In genomic region chr17:80782536-80783427, GRCh38 we compare ENCODE assay signal across 8 cellular contexts.
DNase-seq lines count a peak whose midpoint lies in the region; ATAC-seq, FAIRE-seq and TF ChIP-seq lines count a peak whose summit lies in the region.

No MANE protein-coding gene starts in this region.

- intact Hi-C loops in psoas muscle (cut with DNase I): no loop called here
- intact Hi-C loops in prostate gland (cut with DNase I): no loop called here

- CTCF ChIA-PET in T-cell (lab: Charles Lee): no interaction called here

- WGBS in psoas muscle, 3 donors: 56 to 71% (median 61%) methylated on average over 16 of the region's 16 CpGs
- WGBS in prostate gland: 69% methylated on average over 16 of the region's 16 CpGs

- no peak for TF ChIP-seq POLR2A in GM12892 (IDR thresholded peaks at IDR 0.05; ENCODE audit: low read depth, low read length)
- TF ChIP-seq POLR2A in prostate gland (IDR thresholded peaks at IDR 0.05): no peak

- H3K9me3 ChIP-seq in psoas muscle: no peaks in the 10 kb centered on the region
- no peaks in the 10 kb centered on the region for H3K9me3 ChIP-seq in prostate gland

- H3K4me1 Mint-ChIP-seq in T-cell (peaks cover 67 to 82% (median 72%) of the 10 kb centered on the region in 3 donors), chondrocyte (ENCODE audit: low read depth) (peaks cover 67% of the 10 kb centered on the region)

- H3K4me3 Mint-ChIP-seq in T-cell (peak overlapping the region; percentile 61 to 77 (median 76)), chondrocyte (ENCODE audit: unreplicated experiment) (peak overlapping the region; percentile 13)

- peak overlapping the region; percentile 96 to 97 for H3K27ac Mint-ChIP-seq in T-cell
- peak overlapping the region; percentile 77 for H3K27ac Mint-ChIP-seq in chondrocyte (ENCODE audit: unreplicated experiment)

- peak; percentile 70 for FAIRE-seq in GM12892 (lab: Jason Lieb, UNC)

- peak overlapping the region; percentile 70 for H3K27ac ChIP-seq in psoas muscle
- no peak overlapping the region for H3K27ac ChIP-seq in prostate gland

- H3K27me3 Mint-ChIP-seq in T-cell: no peaks in the 10 kb centered on the region
- H3K27me3 Mint-ChIP-seq in chondrocyte (ENCODE audit: low read depth): no peaks in the 10 kb centered on the region

- ATAC-seq in T-cell (replicated peaks in 1 of 4) (peak; percentile 79 to 94 (median 86)), psoas muscle (peak in 3 of 4 donors; percentile 31 to 49 (median 42)), GM19395 (IDR thresholded peaks at IDR 0.05; ENCODE audit: unreplicated experiment) (no peak), HG02973 (IDR thresholded peaks at IDR 0.05; ENCODE audit: unreplicated experiment) (no peak)

- H3K4me1 ChIP-seq in psoas muscle (peaks cover 39% of the 10 kb centered on the region), prostate gland (replicated peaks) (no peaks in the 10 kb centered on the region)

- H3K36me3 Mint-ChIP-seq in T-cell (peaks cover 17% of the 10 kb centered on the region), chondrocyte (ENCODE audit: low read depth) (peaks cover 2% of the 10 kb centered on the region)

- no peak for DNase-seq in GM12892 (ENCODE audit: insufficient read length)
- DNase-seq in T-cell: peak in 32 of 34 experiments; percentile 28 to 74 (median 53)
- no peak for DNase-seq in chondrocyte (ENCODE audit: low spot score)
- no peak for DNase-seq in psoas muscle
- DNase-seq in D341Med (ENCODE audit: low spot score): no peak
- DNase-seq in prostate gland (ENCODE audit: low spot score): no peak

- POLR2A ChIA-PET in T-cell (lab: Charles Lee): interaction anchor here in 1 of 2 donors (1.4 kb wide), 1 partner anchor 19 kb away, joined by 5 read pairs; no protein-coding TSS in a partner anchor

- H3K4me3 ChIP-seq in psoas muscle (no peak overlapping the region), prostate gland (no peak overlapping the region)

- no peaks in the 10 kb centered on the region for H3K36me3 ChIP-seq in psoas muscle (ENCODE audit: insufficient read depth in 1 of 2, low read depth in 1 of 2)
- H3K36me3 ChIP-seq in prostate gland: no peaks in the 10 kb centered on the region

- H3K9me3 Mint-ChIP-seq in T-cell: peaks cover 0 to 6% (median 0%) of the 10 kb centered on the region in 3 donors
- H3K9me3 Mint-ChIP-seq in chondrocyte (ENCODE audit: low read depth): no peaks in the 10 kb centered on the region

- no peaks in the 10 kb centered on the region for H3K27me3 ChIP-seq in psoas muscle (ENCODE audit: insufficient read depth in 3 of 3, low read length in 2 of 3)
- H3K27me3 ChIP-seq in prostate gland (replicated peaks; ENCODE audit: insufficient read depth): no peaks in the 10 kb centered on the region

- TF ChIP-seq CTCF in chondrocyte (IDR thresholded peaks at IDR 0.05): no peak
- no peak for TF ChIP-seq CTCF in psoas muscle (IDR thresholded peaks at IDR 0.05)
- no peak for TF ChIP-seq CTCF in prostate gland (IDR thresholded peaks at IDR 0.05)

Comparison
In these comparisons a context has a peak if more than half of its experiments do, and no peak if none do; other contexts are left out.
1. DNase-seq: peak in T-cell (32 of 34); none in GM12892 (single experiment), chondrocyte (single experiment), psoas muscle (0 of 2), D341Med (single experiment) and prostate gland (single experiment).
2. ATAC-seq: peak in T-cell (4 of 4) and psoas muscle (3 of 4); none in GM19395 (single experiment) and HG02973 (single experiment).